In genomic region chr19:55678121-55678671, GRCh38 we compare ENCODE assay signal across 8 cellular contexts. TPM values are rescaled to one million over a fixed set of nuclear protein-coding genes. Genes with fewer than 3 reads are reported as not detected.
DNase-seq lines count a peak whose midpoint lies in the region; ATAC-seq and TF ChIP-seq lines count a peak whose summit lies in the region.

No MANE protein-coding gene starts in this region.

- H3K4me1 Mint-ChIP-seq in WTC11: peaks cover 26% of the 10 kb centered on the region
- H3K4me1 Mint-ChIP-seq in natural killer cell: peaks cover 43 to 49% of the 10 kb centered on the region in 2 donors

- peaks cover 38% of the 10 kb centered on the region for H3K36me3 ChIP-seq in effector memory CD4-positive, alpha-beta T cell (ENCODE audit: control insufficient read depth, insufficient read depth, low read length)

- H3K27me3 ChIP-seq in effector memory CD4-positive, alpha-beta T cell (replicated peaks; ENCODE audit: control insufficient read depth, insufficient read depth, low read length, poor library complexity, severe bottlenecking): no peaks in the 10 kb centered on the region

- peaks cover 24% of the 10 kb centered on the region for H3K4me1 ChIP-seq in effector memory CD4-positive, alpha-beta T cell (ENCODE audit: control insufficient read depth, insufficient read depth, low read length, poor library complexity, severe bottlenecking)

- H3K36me3 Mint-ChIP-seq in WTC11: peaks cover 32% of the 10 kb centered on the region
- no peaks in the 10 kb centered on the region for H3K36me3 Mint-ChIP-seq in natural killer cell

- DNase-seq in Right ventricle myocardium inferior (ENCODE audit: missing footprints): no peak
- no peak for DNase-seq in cardiac septum (ENCODE audit: low spot score)
- no peak for DNase-seq in WTC11 (ENCODE audit: low spot score)
- DNase-seq in natural killer cell: no peak
- DNase-seq in effector memory CD4-positive, alpha-beta T cell: no peak
- no peak for DNase-seq in NCI-H1417 (lab: John Stamatoyannopoulos, UW)

- H3K9me3 ChIP-seq in effector memory CD4-positive, alpha-beta T cell (ENCODE audit: control insufficient read depth, low read length): no peaks in the 10 kb centered on the region

- H3K9me3 Mint-ChIP-seq in WTC11 (no peaks in the 10 kb centered on the region), natural killer cell (no peaks in the 10 kb centered on the region)

- peak; percentile 12 for ATAC-seq in Right ventricle myocardium inferior
- peak; percentile 56 for ATAC-seq in HG03060 (IDR thresholded peaks at IDR 0.05; ENCODE audit: low read depth, unreplicated experiment)
- no peak for ATAC-seq in WTC11
- ATAC-seq in natural killer cell: no peak
- ATAC-seq in activated CD4-positive, CD25-positive, alpha-beta regulatory T cell treated with anti-CD3 and anti-CD28 coated beads, Interleukin-2, amount 50 U/mL, for 24 hours: no peak

- no peak overlapping the region for H3K27ac ChIP-seq in effector memory CD4-positive, alpha-beta T cell (ENCODE audit: insufficient read depth, low read length, poor library complexity, severe bottlenecking)

- H3K27ac Mint-ChIP-seq in WTC11 (peak overlapping the region; percentile 58; the same call in 1 of the 2 replicates), natural killer cell (peak overlapping the region; percentile 18 to 65)

- H3K4me3 Mint-ChIP-seq in WTC11 (no peak overlapping the region), natural killer cell (peak overlapping the region; percentile 29)

- no peak overlapping the region for H3K4me3 ChIP-seq in effector memory CD4-positive, alpha-beta T cell (ENCODE audit: insufficient read depth, low read depth, low read length, poor library complexity, severe bottlenecking)

- CTCF ChIA-PET in WTC11 (lab: Charles Lee): no interaction called here

- intact Hi-C loops in Right ventricle myocardium inferior (cut with DNase I) (no loop called here), cardiac septum (cut with DNase I) (no loop called here), natural killer cell (cut with micrococcal nuclease) (no loop called here)

- H3K27me3 Mint-ChIP-seq in WTC11 (ENCODE audit: low read depth) (no peaks in the 10 kb centered on the region), natural killer cell (ENCODE audit: low read depth in 2 of 2) (no peaks in the 10 kb centered on the region)

- TF ChIP-seq CTCF in WTC11 (IDR thresholded peaks at IDR 0.05) (no peak), natural killer cell (IDR thresholded peaks at IDR 0.05) (no peak)

- POLR2A ChIA-PET in WTC11 (lab: Charles Lee): no interaction called here

TF ChIP-seq in WTC11, 78 proteins besides CTCF, POLR2A, EP300 and RAD21:
- no peak for TF ChIP-seq ZSCAN18 (CRISPR knock-in tag; IDR thresholded peaks at IDR 0.05)
- no peak for TF ChIP-seq NR2C2 (CRISPR knock-in tag; IDR thresholded peaks at IDR 0.05)
- no peak for TF ChIP-seq FOXJ3 (CRISPR knock-in tag; IDR thresholded peaks at IDR 0.05; ENCODE audit: borderline replicate concordance)
- no peak for TF ChIP-seq ZNF281 (CRISPR knock-in tag; IDR thresholded peaks at IDR 0.05)
- no peak for TF ChIP-seq GRHL2 (CRISPR knock-in tag; IDR thresholded peaks at IDR 0.05; ENCODE audit: insufficient replicate concordance, severe bottlenecking)
- TF ChIP-seq EMX1 (CRISPR knock-in tag; IDR thresholded peaks at IDR 0.05): no peak
- no peak for TF ChIP-seq ZNF532 (CRISPR knock-in tag; IDR thresholded peaks at IDR 0.05; ENCODE audit: borderline replicate concordance)
- no peak for TF ChIP-seq JAZF1 (CRISPR knock-in tag; IDR thresholded peaks at IDR 0.05)

RNA-seq across cellular contexts. Expression of gene EPN1, which starts 3.2 kb away (rescaled TPM):
- total RNA-seq in Right ventricle myocardium inferior (213 TPM), cardiac septum (193 TPM), WTC11 (2021) (227 to 234 TPM (median 227 TPM) in 3 replicates), natural killer cell (10 to 100 TPM; 47.6 to 56.4 (median 51.8) TPM)

RNA-seq across cellular contexts. Expression of gene U2AF2, which starts 23.4 kb away (rescaled TPM):
- total RNA-seq in Right ventricle myocardium inferior (74.5 TPM), cardiac septum (80.4 TPM), WTC11 (2021) (249 to 302 TPM (median 249 TPM) in 3 replicates), natural killer cell (100 to 1,000 TPM; 304 to 322 (median 321) TPM)

RNA-seq across cellular contexts. Expression of gene CCDC106, which starts 30.2 kb away (rescaled TPM):
- total RNA-seq in Right ventricle myocardium inferior: 17.4 TPM
- total RNA-seq in cardiac septum: 15.9 TPM
- total RNA-seq in WTC11 (2021): 21.1 to 24.8 TPM (median 24.8 TPM) in 3 replicates
- 1 to 10 TPM; 2.0 to 3.2 (median 3.2) TPM for total RNA-seq in natural killer cell

RNA-seq across cellular contexts. Expression of gene ZNF581, which starts 34.7 kb away (rescaled TPM):
- total RNA-seq in Right ventricle myocardium inferior: 7.4 TPM
- 6.5 TPM for total RNA-seq in cardiac septum
- 94.6 to 100 TPM (median 99.5 TPM) in 3 replicates for total RNA-seq in WTC11 (2021)
- total RNA-seq in natural killer cell: 10 to 100 TPM; 15.4 to 21.9 (median 19.0) TPM

RNA-seq across cellular contexts. Expression of gene ZNF580, which starts 37.4 kb away (rescaled TPM):
- total RNA-seq in Right ventricle myocardium inferior (13.2 TPM), cardiac septum (29.0 TPM), WTC11 (2021) (31.3 to 33.5 TPM (median 32.0 TPM) in 3 replicates), natural killer cell (10 to 100 TPM; 38.0 to 46.0 (median 40.0) TPM)

Comparison
In these comparisons a context has a peak if more than half of its experiments do, and no peak if none do; other contexts are left out.
1. ATAC-seq: peak in Right ventricle myocardium inferior (single experiment) and HG03060 (single experiment); none in WTC11 (single experiment), natural killer cell (0 of 3) and activated CD4-positive, CD25-positive, alpha-beta regulatory T cell treated with anti-CD3 and anti-CD28 coated beads, Interleukin-2, amount 50 U/mL, for 24 hours (0 of 2).